24 cellular contexts compared by ENCODE assay signal in genomic region chr13:112171570-112171965, GRCh38.
"Had no signal": no experiment of that assay in that cellular context is flagged by ENCODE, and none has a peak within 500 bp of the region (broad histone marks: within the 10 kb centered on the region; RNA-seq: fewer than 3 reads in every experiment).

No MANE protein-coding gene starts in this region.

- ATAC-seq: naive thymus-derived CD8-positive, alpha-beta T cell; pancreas; sciatic nerve; stimulated activated naive B cell treated with anti-CD40 and anti-IgM and Interleukin-4, amounts not matched to agents 10 μg/mL and 1 μg/mL and 100 μg/mL, for 72 hours; stimulated activated naive CD8-positive, alpha-beta T cell treated with anti-CD3 and anti-CD28 coated beads, Interleukin-15, Interleukin-2, amounts not matched to agents 100 U/mL and 50 U/mL, for 24 hours; upper lobe of right lung had no signal

- H3K4me3 Mint-ChIP-seq: memory B cell; naive thymus-derived CD8-positive, alpha-beta T cell; nephron; neural crest cell; stimulated activated naive B cell treated with anti-CD40 and anti-IgM and Interleukin-4, amounts not matched to agents 10 μg/mL and 1 μg/mL and 100 μg/mL, for 72 hours had no signal

- H3K27me3 ChIP-seq: pancreas, right atrium auricular region, testis, thyroid gland, transverse colon had no signal

- H3K4me1 Mint-ChIP-seq: memory B cell; naive thymus-derived CD8-positive, alpha-beta T cell; stimulated activated naive B cell treated with anti-CD40 and anti-IgM and Interleukin-4, amounts not matched to agents 10 μg/mL and 1 μg/mL and 100 μg/mL, for 72 hours had no signal

- H3K27ac ChIP-seq: left ventricle myocardium inferior, pancreas, right atrium auricular region, skin epidermis, stomach, testis, thyroid gland, transverse colon, upper lobe of right lung had no signal

- DNase-seq: hippocampal formation; left ventricle myocardium inferior; pancreas; posterior cingulate gyrus; stimulated activated CD4-positive, alpha-beta T cell treated with anti-CD3 and anti-CD28 coated beads, Interleukin-12 subunit alpha, Interleukin-12 subunit beta, amount 100 ng/mL, for 4 hours; stimulated activated CD4-positive, alpha-beta T cell treated with anti-CD3 and anti-CD28 coated beads, Interleukin-15, amount 100 ng/mL, for 24 hours; stimulated activated CD4-positive, alpha-beta T cell treated with anti-CD3 and anti-CD28 coated beads, Interleukin-2, amount 100 ng/mL, for 24 hours; stimulated activated CD4-positive, alpha-beta T cell treated with anti-CD3 and anti-CD28 coated beads, Interleukin-4, amount 100 ng/mL, for 1 hour; stimulated activated naive B cell treated with anti-CD40 and anti-IgM and Interleukin-4, amounts not matched to agents 10 μg/mL and 1 μg/mL and 100 μg/mL, for 72 hours; stimulated activated naive CD8-positive, alpha-beta T cell treated with anti-CD3 and anti-CD28 coated beads, Interleukin-15, Interleukin-2, amounts not matched to agents 100 U/mL and 50 U/mL, for 24 hours; stomach; testis; thyroid gland; transverse colon; upper lobe of right lung had no signal

- H3K27ac Mint-ChIP-seq: memory B cell; nephron; stimulated activated naive B cell treated with anti-CD40 and anti-IgM and Interleukin-4, amounts not matched to agents 10 μg/mL and 1 μg/mL and 100 μg/mL, for 72 hours had no signal

- H3K4me3 ChIP-seq: left ventricle myocardium inferior, pancreas, right atrium auricular region, skin epidermis, stomach, testis, thyroid gland, transverse colon, upper lobe of right lung had no signal

- H3K9me3 ChIP-seq: pancreas, testis, thyroid gland, transverse colon, upper lobe of right lung had no signal

- H3K4me1 ChIP-seq: pancreas, right atrium auricular region, stomach, testis, transverse colon, upper lobe of right lung had no signal

- H3K36me3 Mint-ChIP-seq: memory B cell; stimulated activated naive B cell treated with anti-CD40 and anti-IgM and Interleukin-4, amounts not matched to agents 10 μg/mL and 1 μg/mL and 100 μg/mL, for 72 hours had no signal

- H3K36me3 ChIP-seq: left ventricle myocardium inferior, pancreas, right atrium auricular region, stomach, thyroid gland, transverse colon, upper lobe of right lung had no signal

- FAIRE-seq: islet of Langerhans, pancreas, urothelium cell line had no signal
